Comparison of ENCODE assay signal across 1 cellular context in the genomic region with DNA sequence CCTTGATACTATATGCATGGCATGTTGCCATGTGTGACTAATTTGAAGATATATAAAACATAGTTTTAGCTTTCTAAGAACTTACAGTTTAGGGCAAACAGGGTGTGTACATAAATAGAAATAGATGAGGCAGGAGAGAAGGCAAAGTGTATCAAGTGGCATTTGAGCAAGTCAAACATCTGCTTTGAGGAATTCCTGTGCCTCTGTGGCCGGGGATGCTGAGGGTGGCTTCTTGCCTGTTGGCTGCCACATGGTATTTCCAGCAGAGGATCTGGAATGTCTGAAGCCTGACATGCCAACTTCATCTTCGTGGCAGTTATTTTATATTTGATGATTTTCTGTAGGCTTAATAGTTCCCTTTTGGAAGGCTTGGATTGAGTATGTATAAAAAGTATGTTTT.
TF ChIP-seq lines count a peak whose summit lies in the region.

No MANE protein-coding gene starts in this region.

TF ChIP-seq in IMR-90, 13 proteins besides CTCF, POLR2A, EP300 and RAD21:
- TF ChIP-seq USF2 (IDR thresholded peaks at IDR 0.05; ENCODE audit: low read depth, low read length) (no peak), NFE2L2 (IDR thresholded peaks at IDR 0.05; ENCODE audit: low read depth, low read length) (no peak), FOS (IDR thresholded peaks at IDR 0.05; ENCODE audit: low read depth, low read length) (no peak)
